Comparison of ENCODE assay signal across 14 cellular contexts in genomic region chr2:165406053-165406628, GRCh38.
DNase-seq lines count a peak whose midpoint lies in the region; ATAC-seq and TF ChIP-seq lines count a peak whose summit lies in the region.
"Had no signal": no experiment of that assay in that cellular context is flagged by ENCODE, and none has a peak within 500 bp of the region (broad histone marks: within the 10 kb centered on the region; RNA-seq: fewer than 3 reads in every experiment).

No MANE protein-coding gene starts in this region.

- H3K4me3 Mint-ChIP-seq in GM23338 = no peak overlapping the region
- H3K4me3 Mint-ChIP-seq in chondrocyte (ENCODE audit: unreplicated experiment) = no peak overlapping the region
- H3K4me3 Mint-ChIP-seq in activated CD8-positive, alpha-beta memory T cell treated with anti-CD3 and anti-CD28 coated beads, Interleukin-2, amount 10 ng/mL, durations not matched to agents 7 days and 5 days = no peak overlapping the region
- H3K4me3 Mint-ChIP-seq: activated T-helper 1 cell treated with anti-CD3 and anti-CD28 coated beads, Interleukin-12 subunit alpha, Interleukin-12 subunit beta, Interleukin-2, Interleukin-4 antibody, amounts not matched to agents 30 ng/mL and 10 ng/mL and 1 ng/mL, durations not matched to agents 14 hours and 24 hours and 36 hours had no signal

- no peaks in the 10 kb centered on the region for H3K36me3 ChIP-seq in GM23338 (ENCODE audit: insufficient read depth)
- H3K36me3 ChIP-seq in neural cell (ENCODE audit: insufficient read depth, low read length) = no peaks in the 10 kb centered on the region
- H3K36me3 ChIP-seq in right atrium auricular region = no peaks in the 10 kb centered on the region
- H3K36me3 ChIP-seq: sigmoid colon, SJSA1, tibial nerve had no signal

- peaks cover 6% of the 10 kb centered on the region for H3K27me3 Mint-ChIP-seq in GM23338 (ENCODE audit: insufficient read depth, low read depth, poor library complexity)
- H3K27me3 Mint-ChIP-seq in chondrocyte (ENCODE audit: low read depth) = no peaks in the 10 kb centered on the region
- peaks cover 25% of the 10 kb centered on the region for H3K27me3 Mint-ChIP-seq in activated CD8-positive, alpha-beta memory T cell treated with anti-CD3 and anti-CD28 coated beads, Interleukin-2, amount 10 ng/mL, durations not matched to agents 7 days and 5 days

- H3K9me2 ChIP-seq in GM23338 (ENCODE audit: insufficient read depth) (no peaks in the 10 kb centered on the region), neural cell (ENCODE audit: insufficient read depth, low read length) (no peaks in the 10 kb centered on the region)

- TF ChIP-seq CTCF in GM23338 (conservative IDR thresholded peaks at IDR 0.05; ENCODE audit: low read depth in 2 of 2) (peak in 1 of 2 experiments; percentile 17; a peak in 2 of 4 replicates), chondrocyte (IDR thresholded peaks at IDR 0.05) (peak; percentile 39), neural cell (IDR thresholded peaks at IDR 0.05; ENCODE audit: poor library complexity, severe bottlenecking) (peak; percentile 26), right atrium auricular region (IDR thresholded peaks at IDR 0.05) (no peak)

- H3K4me2 ChIP-seq in GM23338 (peak overlapping the region; percentile 13; the same call in 1 of the 2 replicates), neural cell (ENCODE audit: low read length) (no peak overlapping the region)

- no peaks in the 10 kb centered on the region for H4K20me1 ChIP-seq in GM23338 (replicated peaks; ENCODE audit: insufficient read depth)
- H4K20me1 ChIP-seq in neural cell (ENCODE audit: insufficient read depth) = no peaks in the 10 kb centered on the region

- H3K9me3 ChIP-seq in neural cell (ENCODE audit: low read length) (no peaks in the 10 kb centered on the region), right atrium auricular region (no peaks in the 10 kb centered on the region)
- H3K9me3 ChIP-seq: sigmoid colon, SJSA1, tibial nerve had no signal

- H2AFZ ChIP-seq in GM23338 (no peak overlapping the region), neural cell (ENCODE audit: low read depth, low read length) (no peak overlapping the region)

- peaks cover 18% of the 10 kb centered on the region for H3K4me1 Mint-ChIP-seq in GM23338
- peaks cover 54% of the 10 kb centered on the region for H3K4me1 Mint-ChIP-seq in chondrocyte (ENCODE audit: low read depth)
- H3K4me1 Mint-ChIP-seq in activated CD8-positive, alpha-beta memory T cell treated with anti-CD3 and anti-CD28 coated beads, Interleukin-2, amount 10 ng/mL, durations not matched to agents 7 days and 5 days = no peaks in the 10 kb centered on the region

- H3F3A ChIP-seq in GM23338 (replicated peaks; ENCODE audit: low read depth) (no peaks in the 10 kb centered on the region), neural cell (ENCODE audit: insufficient read depth, low read length, poor library complexity, severe bottlenecking) (no peaks in the 10 kb centered on the region)

- H3K4me3 ChIP-seq in GM23338 = no peak overlapping the region
- no peak overlapping the region for H3K4me3 ChIP-seq in neural cell (ENCODE audit: low read length)
- no peak overlapping the region for H3K4me3 ChIP-seq in right atrium auricular region
- H3K4me3 ChIP-seq: sigmoid colon, SJSA1, tibial nerve had no signal

- H3K27ac ChIP-seq in GM23338 (ENCODE audit: low read depth) (no peak overlapping the region), neural cell (ENCODE audit: low read length) (no peak overlapping the region), right atrium auricular region (no peak overlapping the region)
- H3K27ac ChIP-seq: C4-2B, sigmoid colon, SJSA1, tibial nerve had no signal

- H3K27me3 ChIP-seq in GM23338 (ENCODE audit: insufficient read depth) (no peaks in the 10 kb centered on the region), neural cell (ENCODE audit: insufficient read depth, low read depth, low read length) (no peaks in the 10 kb centered on the region), right atrium auricular region (no peaks in the 10 kb centered on the region)
- H3K27me3 ChIP-seq: sigmoid colon, SJSA1, tibial nerve had no signal

- TF ChIP-seq RAD21 in neural cell (conservative IDR thresholded peaks at IDR 0.05) = no peak

- peak overlapping the region; percentile 73 for H3K27ac Mint-ChIP-seq in GM23338
- peak overlapping the region; percentile 0 for H3K27ac Mint-ChIP-seq in chondrocyte (ENCODE audit: unreplicated experiment)
- no peak overlapping the region for H3K27ac Mint-ChIP-seq in activated CD8-positive, alpha-beta memory T cell treated with anti-CD3 and anti-CD28 coated beads, Interleukin-2, amount 10 ng/mL, durations not matched to agents 7 days and 5 days
- H3K27ac Mint-ChIP-seq: activated T-helper 1 cell treated with anti-CD3 and anti-CD28 coated beads, Interleukin-12 subunit alpha, Interleukin-12 subunit beta, Interleukin-2, Interleukin-4 antibody, amounts not matched to agents 30 ng/mL and 10 ng/mL and 1 ng/mL, durations not matched to agents 14 hours and 24 hours and 36 hours had no signal

- peak; percentile 64 for DNase-seq in GM23338 (ENCODE audit: low spot score)
- DNase-seq in NCI-H446 (lab: John Stamatoyannopoulos, UW) = peak; percentile 61 to 84
- DNase-seq in chondrocyte (ENCODE audit: low spot score) = no peak
- DNase-seq in DMS114 treated with DMSO at 0.1 percent for 48 hours (lab: John Stamatoyannopoulos, UW; ENCODE audit: unreplicated experiment) = no peak
- DNase-seq in activated CD8-positive, alpha-beta memory T cell treated with anti-CD3 and anti-CD28 coated beads, Interleukin-2, amount 10 ng/mL, durations not matched to agents 7 days and 5 days = no peak
- DNase-seq in right atrium auricular region (ENCODE audit: low spot score) = no peak
- DNase-seq in amygdala (lab: John Stamatoyannopoulos, UW) = no peak
- DNase-seq: central memory CD4-positive, alpha-beta T cell; sigmoid colon had no signal

- H3K9me3 Mint-ChIP-seq in GM23338 (no peaks in the 10 kb centered on the region), chondrocyte (ENCODE audit: low read depth) (no peaks in the 10 kb centered on the region)
- H3K9me3 Mint-ChIP-seq in activated CD8-positive, alpha-beta memory T cell treated with anti-CD3 and anti-CD28 coated beads, Interleukin-2, amount 10 ng/mL, durations not matched to agents 7 days and 5 days (ENCODE audit: low read depth) = no peaks in the 10 kb centered on the region
- H3K9me3 Mint-ChIP-seq: activated T-helper 1 cell treated with anti-CD3 and anti-CD28 coated beads, Interleukin-12 subunit alpha, Interleukin-12 subunit beta, Interleukin-2, Interleukin-4 antibody, amounts not matched to agents 30 ng/mL and 10 ng/mL and 1 ng/mL, durations not matched to agents 14 hours and 24 hours and 36 hours had no signal

- H3K36me3 Mint-ChIP-seq in GM23338 (ENCODE audit: low read depth) (no peaks in the 10 kb centered on the region), chondrocyte (ENCODE audit: low read depth) (no peaks in the 10 kb centered on the region)
- no peaks in the 10 kb centered on the region for H3K36me3 Mint-ChIP-seq in activated CD8-positive, alpha-beta memory T cell treated with anti-CD3 and anti-CD28 coated beads, Interleukin-2, amount 10 ng/mL, durations not matched to agents 7 days and 5 days

- CTCF ChIA-PET in activated CD8-positive, alpha-beta memory T cell treated with anti-CD3 and anti-CD28 coated beads, Interleukin-2, amount 10 ng/mL, durations not matched to agents 7 days and 5 days (lab: Charles Lee) = interaction anchor here (0.6 to 1.4 kb wide), 2 partner anchors 376 to 468 kb away, joined by 3 to 5 read pairs; no protein-coding TSS in a partner anchor

- no peak for TF ChIP-seq EP300 in neural cell (conservative IDR thresholded peaks at IDR 0.05; ENCODE audit: poor library complexity, severe bottlenecking)

- H3K4me1 ChIP-seq in GM23338 (ENCODE audit: insufficient read depth) = peaks cover 13% of the 10 kb centered on the region
- H3K4me1 ChIP-seq in right atrium auricular region = no peaks in the 10 kb centered on the region
- H3K4me1 ChIP-seq: SJSA1 had no signal

- H3K9ac ChIP-seq in neural cell (ENCODE audit: low read length) = no peak overlapping the region

- peak; percentile 95 for ATAC-seq in GM23338
- ATAC-seq in activated CD8-positive, alpha-beta memory T cell treated with anti-CD3 and anti-CD28 coated beads, Interleukin-2, amount 10 ng/mL, durations not matched to agents 7 days and 5 days = no peak

- H3K79me2 ChIP-seq in GM23338 (replicated peaks; ENCODE audit: insufficient read depth) (no peaks in the 10 kb centered on the region), neural cell (replicated peaks; ENCODE audit: insufficient read depth, low read length) (no peaks in the 10 kb centered on the region)

TF ChIP-seq in GM23338, 12 proteins besides CTCF, POLR2A, EP300 and RAD21 (continues in another document):
- no peak for TF ChIP-seq EZH2phosphoT487 (IDR thresholded peaks at IDR 0.05; ENCODE audit: unreplicated experiment)

TF ChIP-seq in neural cell, 6 proteins besides CTCF, POLR2A, EP300 and RAD21 (continues in another document):
- TF ChIP-seq EZH2 (IDR thresholded peaks at IDR 0.05; ENCODE audit: borderline replicate concordance, insufficient read depth, low read length, poor library complexity, severe bottlenecking) (no peak), REST (IDR thresholded peaks at IDR 0.05; ENCODE audit: borderline replicate concordance) (no peak), MXI1 (conservative IDR thresholded peaks at IDR 0.05; ENCODE audit: poor library complexity, severe bottlenecking) (no peak), POLR2AphosphoS5 (IDR thresholded peaks at IDR 0.05) (no peak), TAF1 (IDR thresholded peaks at IDR 0.05; ENCODE audit: low read depth) (no peak)

Comparison
In these comparisons a context has a peak if more than half of its experiments do, and no peak if none do; other contexts are left out.
1. DNase-seq: peak in GM23338 (single experiment) and NCI-H446 (2 of 2); none in chondrocyte (single experiment), DMS114 treated with DMSO at 0.1 percent for 48 hours (single experiment), activated CD8-positive, alpha-beta memory T cell treated with anti-CD3 and anti-CD28 coated beads, Interleukin-2, amount 10 ng/mL, durations not matched to agents 7 days and 5 days (single experiment), right atrium auricular region (single experiment) and amygdala (0 of 56).
2. CTCF ChIP-seq: peak in chondrocyte (single experiment) and neural cell (single experiment); none in right atrium auricular region (0 of 2).